ENCODE assay signal across 37 cellular contexts in genomic region chr12:67302162-67302561, GRCh38.
"Had no signal": no experiment of that assay in that cellular context is flagged by ENCODE, and none has a peak within 500 bp of the region (broad histone marks: within the 10 kb centered on the region; RNA-seq: fewer than 3 reads in every experiment).

No MANE protein-coding gene starts in this region.

- H3K4me3 ChIP-seq: adrenal gland, body of pancreas, breast epithelium, MG63, Peyer's patch, SJSA1 had no signal

- H3K9me2 ChIP-seq: SK-N-SH had no signal

- H3K9ac ChIP-seq: SK-N-SH had no signal

- H3K27me3 ChIP-seq: adrenal gland, body of pancreas, breast epithelium, MG63, Peyer's patch, SJSA1 had no signal

- H3K4me1 ChIP-seq: breast epithelium, Peyer's patch, SJSA1 had no signal

- H3K4me2 ChIP-seq: SK-N-SH had no signal

- H3K27ac Mint-ChIP-seq: activated CD4-positive, alpha-beta T cell treated with anti-CD3 and anti-CD28 coated beads, Interleukin-2, amount 10 ng/mL, durations not matched to agents 24 days and 14 days; activated CD8-positive, alpha-beta T cell treated with anti-CD3 and anti-CD28 coated beads for 36 hours; activated naive CD8-positive, alpha-beta T cell treated with anti-CD3 and anti-CD28 coated beads, Interleukin-2, amount 10 ng/mL, durations not matched to agents 7 days and 5 days; activated T-cell treated with anti-CD3 and anti-CD28 coated beads, Interleukin-2, amount 50 U/mL, for 72 hours; activated T-helper 17 cell treated with anti-CD3 and anti-CD28 coated beads, Interleukin-2, amount 50 U/mL, for 72 hours; T-helper 1 cell treated with Interleukin-12 subunit alpha and Interleukin-12 subunit beta and Interleukin-4 antibody, amounts not matched to agents 30 μg/mL and 1 μg/mL, for 36 hours; T-helper 2 cell treated with Interferon-gamma antibody and Interleukin-4, amounts not matched to agents 5 μg/mL and 100 μg/mL, for 36 hours had no signal

- ATAC-seq: activated CD8-positive, alpha-beta T cell treated with anti-CD3 and anti-CD28 coated beads for 36 hours; activated T-cell treated with anti-CD3 and anti-CD28 coated beads, Interleukin-2, amount 50 U/mL, for 72 hours; activated T-helper 17 cell treated with anti-CD3 and anti-CD28 coated beads, Interleukin-2, amount 50 U/mL, for 72 hours; body of pancreas had no signal

- H3K27ac ChIP-seq: adrenal gland, body of pancreas, breast epithelium, Peyer's patch, SJSA1 had no signal

- FAIRE-seq: astrocyte, TTC549 had no signal

- H3K4me1 Mint-ChIP-seq: activated naive CD8-positive, alpha-beta T cell treated with anti-CD3 and anti-CD28 coated beads, Interleukin-2, amount 10 ng/mL, durations not matched to agents 7 days and 5 days had no signal

- H3K4me3 Mint-ChIP-seq: activated CD4-positive, alpha-beta T cell treated with anti-CD3 and anti-CD28 coated beads, Interleukin-2, amount 10 ng/mL, durations not matched to agents 24 days and 14 days; activated CD8-positive, alpha-beta T cell treated with anti-CD3 and anti-CD28 coated beads for 36 hours; activated naive CD8-positive, alpha-beta T cell treated with anti-CD3 and anti-CD28 coated beads, Interleukin-2, amount 10 ng/mL, durations not matched to agents 7 days and 5 days; activated T-cell treated with anti-CD3 and anti-CD28 coated beads, Interleukin-2, amount 50 U/mL, for 72 hours; activated T-helper 17 cell treated with anti-CD3 and anti-CD28 coated beads, Interleukin-2, amount 50 U/mL, for 72 hours; T-helper 1 cell treated with Interleukin-12 subunit alpha and Interleukin-12 subunit beta and Interleukin-4 antibody, amounts not matched to agents 30 μg/mL and 1 μg/mL, for 36 hours; T-helper 2 cell treated with Interferon-gamma antibody and Interleukin-4, amounts not matched to agents 5 μg/mL and 100 μg/mL, for 36 hours had no signal

- H3K9me3 ChIP-seq: adrenal gland, body of pancreas, breast epithelium, MG63, Peyer's patch, SJSA1, SK-N-SH had no signal

- DNase-seq: activated CD4-positive, alpha-beta T cell treated with anti-CD3 and anti-CD28 coated beads, Interleukin-2, amount 10 ng/mL, durations not matched to agents 24 days and 14 days; activated CD4-positive, alpha-beta T cell treated with anti-CD3 and anti-CD28 coated beads, Interleukin-2, amount 50 U/mL, for 4 hours; activated CD8-positive, alpha-beta T cell treated with anti-CD3 and anti-CD28 coated beads for 36 hours; activated effector memory CD4-positive, alpha-beta T cell treated with anti-CD3 and anti-CD28 coated beads, Interleukin-2, amount 50 U/mL, for 16 hours; activated naive CD4-positive, alpha-beta T cell; activated naive CD4-positive, alpha-beta T cell treated with anti-CD3 and anti-CD28 coated beads, Interleukin-2, amount 50 U/mL, for 16 hours; activated naive CD8-positive, alpha-beta T cell treated with anti-CD3 and anti-CD28 coated beads, Interleukin-2, amount 10 ng/mL, durations not matched to agents 7 days and 5 days; activated T-cell treated with anti-CD3 and anti-CD28 coated beads, Interleukin-2, amount 50 U/mL, for 1 hour; activated T-cell treated with anti-CD3 and anti-CD28 coated beads, Interleukin-2, amount 50 U/mL, for 72 hours; adrenal gland; body of pancreas; caudate nucleus; cerebellar nuclear complex; Karpas-422; MG63; NCI-H1048; NCI-H1105 treated with DMSO at 0.1 percent for 48 hours; NCI-H1436; NCI-H1694; NCI-H1930; NCI-H2081 treated with DMSO at 0.1 percent for 48 hours; NCI-H226; NCI-H446 treated with DMSO at 0.1 percent for 48 hours; NCI-H524; NCI-H69; NCI-H82; Peyer's patch; RPMI8226; SHP77 treated with DMSO at 0.1 percent for 48 hours; SK-N-SH had no signal

- H3K9me3 Mint-ChIP-seq: activated CD4-positive, alpha-beta T cell treated with anti-CD3 and anti-CD28 coated beads, Interleukin-2, amount 10 ng/mL, durations not matched to agents 24 days and 14 days; activated CD8-positive, alpha-beta T cell treated with anti-CD3 and anti-CD28 coated beads for 36 hours; activated naive CD8-positive, alpha-beta T cell treated with anti-CD3 and anti-CD28 coated beads, Interleukin-2, amount 10 ng/mL, durations not matched to agents 7 days and 5 days; activated T-cell treated with anti-CD3 and anti-CD28 coated beads, Interleukin-2, amount 50 U/mL, for 72 hours; activated T-helper 17 cell treated with anti-CD3 and anti-CD28 coated beads, Interleukin-2, amount 50 U/mL, for 72 hours; T-helper 1 cell treated with Interleukin-12 subunit alpha and Interleukin-12 subunit beta and Interleukin-4 antibody, amounts not matched to agents 30 μg/mL and 1 μg/mL, for 36 hours; T-helper 2 cell treated with Interferon-gamma antibody and Interleukin-4, amounts not matched to agents 5 μg/mL and 100 μg/mL, for 36 hours had no signal

- H3K27me3 Mint-ChIP-seq: activated CD4-positive, alpha-beta T cell treated with anti-CD3 and anti-CD28 coated beads, Interleukin-2, amount 10 ng/mL, durations not matched to agents 24 days and 14 days; activated CD8-positive, alpha-beta T cell treated with anti-CD3 and anti-CD28 coated beads for 36 hours; activated naive CD8-positive, alpha-beta T cell treated with anti-CD3 and anti-CD28 coated beads, Interleukin-2, amount 10 ng/mL, durations not matched to agents 7 days and 5 days; activated T-helper 17 cell treated with anti-CD3 and anti-CD28 coated beads, Interleukin-2, amount 50 U/mL, for 72 hours had no signal
